24 cellular contexts compared by ENCODE assay signal in the genomic region with DNA sequence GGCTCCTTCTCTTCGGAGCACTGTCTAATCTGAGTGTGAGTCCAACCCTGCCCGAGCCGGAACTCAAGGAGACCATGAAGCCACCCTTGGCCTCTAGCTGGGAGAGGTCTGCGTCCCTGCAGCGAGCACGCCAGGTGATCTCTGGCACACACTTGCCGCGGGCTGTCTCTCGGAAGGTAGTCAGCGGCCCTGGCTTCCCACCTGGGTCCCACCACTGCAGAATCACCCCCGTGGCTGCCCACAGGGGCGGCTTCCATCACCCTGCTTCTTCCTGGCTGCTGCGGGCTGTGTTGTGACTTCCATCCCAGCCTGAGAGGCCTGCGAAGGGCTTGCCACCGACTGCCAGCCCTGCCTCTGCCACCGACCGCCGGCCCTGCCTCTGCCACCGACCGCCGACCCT. TPM values are rescaled to one million over a fixed set of nuclear protein-coding genes. Genes with fewer than 3 reads are reported as not detected.
DNase-seq lines count a peak whose midpoint lies in the region; ATAC-seq, FAIRE-seq and TF ChIP-seq lines count a peak whose summit lies in the region.
"Had no signal": no experiment of that assay in that cellular context is flagged by ENCODE, and none has a peak within 500 bp of the region (broad histone marks: within the 10 kb centered on the region; RNA-seq: fewer than 3 reads in every experiment).

No MANE protein-coding gene starts in this region.

- TF ChIP-seq EP300 in HepG2 (IDR thresholded peaks at IDR 0.05; ENCODE audit: low read depth in 2 of 2, low read length in 2 of 2), result no peak
- TF ChIP-seq EP300 in HepG2 (CRISPR knock-in tag; IDR thresholded peaks at IDR 0.05; ENCODE audit: borderline replicate concordance), result no peak
- no peak for TF ChIP-seq EP300 in sigmoid colon (IDR thresholded peaks at IDR 0.05)

- TF ChIP-seq RAD21 in HepG2 (CRISPR knock-in tag; IDR thresholded peaks at IDR 0.05), result no peak

- H3K4me1 ChIP-seq in HepG2 (ENCODE audit: insufficient read depth, low read length), result no peaks in the 10 kb centered on the region
- no peaks in the 10 kb centered on the region for H3K4me1 ChIP-seq in right lobe of liver
- peaks cover 3 to 19% (median 13%) of the 10 kb centered on the region in 6 donors for H3K4me1 ChIP-seq in spleen
- peaks cover 0 to 13% (median 0%) of the 10 kb centered on the region in 4 donors for H3K4me1 ChIP-seq in sigmoid colon
- H3K4me1 ChIP-seq in BE2C, result no peaks in the 10 kb centered on the region; the same call in 1 of the 2 replicates
- H3K4me1 ChIP-seq: A549 had no signal

- no peak overlapping the region for H3K4me3 Mint-ChIP-seq in chondrocyte (ENCODE audit: unreplicated experiment)
- H3K4me3 Mint-ChIP-seq: CD4-positive, alpha-beta memory T cell had no signal

- H3K79me2 ChIP-seq in HepG2 (ENCODE audit: insufficient read depth, low read length), result no peaks in the 10 kb centered on the region

- 97% methylated on average over 15 of the region's 21 CpGs for WGBS in HepG2 (ENCODE audit: low lambda C conversion rate)
- WGBS in right lobe of liver (ENCODE audit: insufficient coverage, low coverage, low lambda C conversion rate, missing lambda C conversion rate), result 60% methylated on average over 1 of the region's 21 CpGs
- WGBS in spleen, 5 donors, result 81 to 90% (median 88%) methylated on average over 13 to 21 of the region's 21 CpGs
- 96% methylated on average over 21 of the region's 21 CpGs for WGBS in sigmoid colon, 2 donors

- H3K4me1 Mint-ChIP-seq in chondrocyte (ENCODE audit: low read depth), result peaks cover 5% of the 10 kb centered on the region

- BruUV-seq in HepG2 (replicated peaks; lab: Mats Ljungman, UMichigan), result no TSS peak

- no peaks in the 10 kb centered on the region; the same call in 1 of the 2 replicates for H4K20me1 ChIP-seq in HepG2 (ENCODE audit: insufficient read depth, low read length)

- H3K4me2 ChIP-seq in HepG2 (ENCODE audit: low read depth, low read length), result no peak overlapping the region
- H3K4me2 ChIP-seq: A549 had no signal

- H3K36me3 Mint-ChIP-seq in chondrocyte (ENCODE audit: low read depth), result no peaks in the 10 kb centered on the region

- no peak overlapping the region for H3K9ac ChIP-seq in HepG2 (ENCODE audit: insufficient read depth, low read depth, low read length)
- H3K9ac ChIP-seq: GM23248 had no signal

- H3K27ac Mint-ChIP-seq in chondrocyte (ENCODE audit: unreplicated experiment), result no peak overlapping the region

- no peaks in the 10 kb centered on the region for H3K9me3 ChIP-seq in HepG2 (ENCODE audit: low read length)
- no peaks in the 10 kb centered on the region for H3K9me3 ChIP-seq in right lobe of liver
- no peaks in the 10 kb centered on the region for H3K9me3 ChIP-seq in spleen
- no peaks in the 10 kb centered on the region for H3K9me3 ChIP-seq in sigmoid colon
- no peaks in the 10 kb centered on the region for H3K9me3 ChIP-seq in BE2C
- H3K9me3 ChIP-seq: A549 had no signal

- H3K27me3 Mint-ChIP-seq in chondrocyte (ENCODE audit: low read depth), result no peaks in the 10 kb centered on the region
- H3K27me3 Mint-ChIP-seq: CD4-positive, alpha-beta memory T cell had no signal

- no peak overlapping the region for H2AFZ ChIP-seq in HepG2 (ENCODE audit: low read length)
- H2AFZ ChIP-seq: GM23248 had no signal

- TF ChIP-seq POLR2A in HepG2 (IDR thresholded peaks at IDR 0.05; ENCODE audit: insufficient read depth in 1 of 2, low read depth in 2 of 2, low read length in 2 of 2) (no peak), right lobe of liver (IDR thresholded peaks at IDR 0.05) (no peak), spleen (IDR thresholded peaks at IDR 0.05) (no peak), sigmoid colon (IDR thresholded peaks at IDR 0.05) (no peak)

- intact Hi-C loops in HepG2 (cut with micrococcal nuclease; ENCODE audit: unreplicated experiment) (no loop called here), right lobe of liver (cut with DNase I) (no loop called here), spleen (cut with DNase I; ENCODE audit: low total_unique reads) (no loop called here), sigmoid colon (cut with DNase I) (no loop called here)

- H3K27ac ChIP-seq in HepG2 (ENCODE audit: extremely low read length, insufficient read depth, low read length) (no peak overlapping the region), right lobe of liver (no peak overlapping the region), spleen (no peak overlapping the region), sigmoid colon (no peak overlapping the region)
- H3K27ac ChIP-seq: A549, GM23248 had no signal

- ATAC-seq in HepG2 (no peak), right lobe of liver (no peak)
- ATAC-seq: A549 had no signal

- DNase-seq in HepG2 (ENCODE audit: low spot score) (no peak), right lobe of liver (no peak), chondrocyte (ENCODE audit: low spot score) (peak; percentile 77), spleen (peak; percentile 67), sigmoid colon (no peak), DMS79 treated with DMSO at 0.1 percent for 48 hours (lab: John Stamatoyannopoulos, UW) (no peak), BE2C (no peak)
- DNase-seq: 8988T; ACHN; AML-193; C1 segment of cervical spinal cord; Calu3; CD4-positive, alpha-beta memory T cell; COR-L47; DMS53; DND-41; GM23248; H7; HCEC 1CT had no signal

- in situ Hi-C loops in HepG2 (cut with HindIII; ENCODE audit: extremely low pct_ligation_motif_present, low pct_unique_long_range_greater_than_20kb), result loop anchor here (25.0 kb wide), 1 partner anchor 335 kb away; no protein-coding TSS in a partner anchor

- H3K36me3 ChIP-seq in HepG2 (replicated peaks in 1 of 2; ENCODE audit: control insufficient read depth in 1 of 2, insufficient read depth in 2 of 2, low read length in 2 of 2) (peaks cover 24 to 54% of the 10 kb centered on the region in 2 experiments), right lobe of liver (no peaks in the 10 kb centered on the region), spleen (peaks cover 0 to 66% (median 12%) of the 10 kb centered on the region in 6 donors), sigmoid colon (peaks cover 0 to 4% (median 0%) of the 10 kb centered on the region in 4 donors), BE2C (no peaks in the 10 kb centered on the region)

- CTCF ChIA-PET in HepG2 (lab: Yijun Ruan, JAX; ENCODE audit: low intra/inter-chr PET ratio, low total read pairs), result no interaction called here

- H3K9me3 Mint-ChIP-seq in chondrocyte (ENCODE audit: low read depth), result no peaks in the 10 kb centered on the region
- H3K9me3 Mint-ChIP-seq: CD4-positive, alpha-beta memory T cell had no signal

- no peaks in the 10 kb centered on the region for H3K27me3 ChIP-seq in HepG2 (ENCODE audit: control insufficient read depth in 1 of 2, insufficient read depth in 2 of 2, low read length in 2 of 2)
- no peaks in the 10 kb centered on the region for H3K27me3 ChIP-seq in right lobe of liver
- H3K27me3 ChIP-seq in spleen (replicated peaks in 1 of 7), result no peaks in the 10 kb centered on the region
- H3K27me3 ChIP-seq in sigmoid colon, result no peaks in the 10 kb centered on the region
- H3K27me3 ChIP-seq in BE2C, result no peaks in the 10 kb centered on the region

- POLR2A ChIA-PET in HepG2 (lab: Yijun Ruan, JAX), result no interaction called here

- TF ChIP-seq CTCF in HepG2 (CRISPR knock-in tag; IDR thresholded peaks at IDR 0.05) (no peak), right lobe of liver (IDR thresholded peaks at IDR 0.05) (no peak), chondrocyte (IDR thresholded peaks at IDR 0.05) (no peak), spleen (IDR thresholded peaks at IDR 0.05 in 8 of 11, conservative IDR thresholded peaks at IDR 0.05 in 3 of 11) (no peak), sigmoid colon (IDR thresholded peaks at IDR 0.05) (no peak), BE2C (IDR thresholded peaks at IDR 0.05; ENCODE audit: low read depth, low read length) (no peak)

- FAIRE-seq in HepG2 (lab: Jason Lieb, UNC), result no peak
- FAIRE-seq: A549, G401.6, GM12892, GM19239, H1 had no signal

- no peak overlapping the region for H3K4me3 ChIP-seq in HepG2 (replicated peaks in 1 of 3; ENCODE audit: insufficient read depth in 1 of 3, low read depth in 2 of 3, low read length in 3 of 3)
- H3K4me3 ChIP-seq in right lobe of liver, result no peak overlapping the region
- H3K4me3 ChIP-seq in spleen, result no peak overlapping the region
- H3K4me3 ChIP-seq in sigmoid colon, result no peak overlapping the region
- H3K4me3 ChIP-seq in BE2C (ENCODE audit: low read depth, low read length), result no peak overlapping the region
- H3K4me3 ChIP-seq: A549, GM23248 had no signal

RNA-seq across cellular contexts. Expression of gene FAAP20, which starts 17.0 kb away (rescaled TPM):
- total RNA-seq in HepG2 (2016; rRNA removed; fragmentation: Illumina TruSeq; extraction: Trizol) (10.4 and 10.8 TPM in 2 replicates), right lobe of liver (10 to 100 TPM; 18.9 to 26.0 (median 24.4) TPM), chondrocyte (48.4 to 76.1 TPM (median 69.2 TPM) in 3 replicates), spleen (10 to 100 TPM; 20.6 to 64.0 (median 46.6) TPM), sigmoid colon (10 to 100 TPM; 33.8 to 49.5 (median 39.6) TPM)
- 25.8 and 31.3 TPM in 2 replicates for total RNA-seq in HepG2 (2016; cell fraction: cytosol; rRNA removed; fragmentation: Illumina TruSeq; extraction: Trizol; ENCODE audit: low read depth)
- 9.1 and 10.5 TPM in 2 replicates for total RNA-seq in HepG2 (2016; cell fraction: insoluble cytoplasmic fraction; rRNA removed; fragmentation: Illumina TruSeq; extraction: Trizol)
- total RNA-seq in HepG2 (2016; cell fraction: membrane; rRNA removed; fragmentation: Illumina TruSeq; extraction: Trizol), result 30.5 and 36.7 TPM in 2 replicates
- total RNA-seq in HepG2 (2016; cell fraction: nucleus; rRNA removed; fragmentation: Illumina TruSeq; extraction: Trizol), result 7.4 and 9.0 TPM in 2 replicates
- polyA plus RNA-seq in HepG2 (2011; rRNA removed) (9.6 and 14.4 TPM in 2 replicates), spleen (100 to 1,000 TPM in 1 of 3 donors, 10 to 100 TPM in 2; 66.8 to 113 (median 94.1) TPM), sigmoid colon (10 to 100 TPM; 28.4 to 58.0 (median 56.5) TPM)
- 8.7 and 21.7 TPM in 2 replicates for polyA plus RNA-seq in HepG2 (2011; cell fraction: cytosol; rRNA removed)
- 37.4 and 44.6 TPM in 2 replicates for polyA plus RNA-seq in HepG2 (2011; cell fraction: nucleus; rRNA removed)
- polyA plus RNA-seq in HepG2 (2012), result 24.2 and 24.5 TPM in 2 replicates
- polyA plus RNA-seq in HepG2 (2016; cell fraction: cytosol; fragmentation: Illumina TruSeq; extraction: Trizol; ENCODE audit: low read depth), result 237 and 239 TPM in 2 replicates
- polyA plus RNA-seq in HepG2 (2016; cell fraction: insoluble cytoplasmic fraction; fragmentation: Illumina TruSeq; extraction: Trizol; ENCODE audit: low read depth), result 38.7 and 46.2 TPM in 2 replicates
- polyA plus RNA-seq in HepG2 (2016; cell fraction: membrane; fragmentation: Illumina TruSeq; extraction: Trizol; ENCODE audit: low read depth), result 156 and 163 TPM in 2 replicates
- 44.5 and 50.9 TPM in 2 replicates for polyA plus RNA-seq in HepG2 (2016; cell fraction: nucleus; fragmentation: Illumina TruSeq; extraction: Trizol; ENCODE audit: insufficient read depth, low read depth)
- 3.5 and 6.2 TPM in 2 replicates for polyA minus RNA-seq in HepG2 (2011; rRNA and poly(A)+ RNA removed; ENCODE audit: low replicate concordance)
- polyA minus RNA-seq in HepG2 (2011; cell fraction: cytosol; rRNA and poly(A)+ RNA removed), result 5.6 and 7.3 TPM in 2 replicates
- polyA minus RNA-seq in HepG2 (2011; cell fraction: nucleus; rRNA and poly(A)+ RNA removed), result 6.3 and 6.6 TPM in 2 replicates
- 37.3 TPM for polyA plus RNA-seq in BE2C (2012; ENCODE audit: insufficient read depth, insufficient read length, low read depth)

RNA-seq across cellular contexts. Expression of gene SKI, which starts 50.6 kb away (rescaled TPM):
- total RNA-seq in HepG2 (2016; rRNA removed; fragmentation: Illumina TruSeq; extraction: Trizol), result 6.9 and 9.6 TPM in 2 replicates
- total RNA-seq in HepG2 (2016; cell fraction: cytosol; rRNA removed; fragmentation: Illumina TruSeq; extraction: Trizol; ENCODE audit: low read depth), result 3.4 and 6.3 TPM in 2 replicates
- 7.7 and 7.9 TPM in 2 replicates for total RNA-seq in HepG2 (2016; cell fraction: insoluble cytoplasmic fraction; rRNA removed; fragmentation: Illumina TruSeq; extraction: Trizol)
- 4.6 and 5.7 TPM in 2 replicates for total RNA-seq in HepG2 (2016; cell fraction: membrane; rRNA removed; fragmentation: Illumina TruSeq; extraction: Trizol)
- total RNA-seq in HepG2 (2016; cell fraction: nucleus; rRNA removed; fragmentation: Illumina TruSeq; extraction: Trizol), result 10.6 and 12.2 TPM in 2 replicates
- polyA plus RNA-seq in HepG2 (2011; rRNA removed), result 4.7 and 5.9 TPM in 2 replicates
- polyA plus RNA-seq in HepG2 (2011; cell fraction: cytosol; rRNA removed), result 3.8 and 4.2 TPM in 2 replicates
- 20.3 and 21.2 TPM in 2 replicates for polyA plus RNA-seq in HepG2 (2011; cell fraction: nucleus; rRNA removed)
- polyA plus RNA-seq in HepG2 (2012), result 10.1 and 12.3 TPM in 2 replicates
- 0.60 and 0.83 TPM in 2 replicates for polyA plus RNA-seq in HepG2 (2016; cell fraction: cytosol; fragmentation: Illumina TruSeq; extraction: Trizol; ENCODE audit: low read depth)
- polyA plus RNA-seq in HepG2 (2016; cell fraction: insoluble cytoplasmic fraction; fragmentation: Illumina TruSeq; extraction: Trizol; ENCODE audit: low read depth), result 16.7 and 23.3 TPM in 2 replicates
- polyA plus RNA-seq in HepG2 (2016; cell fraction: membrane; fragmentation: Illumina TruSeq; extraction: Trizol; ENCODE audit: low read depth), result 3.7 and 4.4 TPM in 2 replicates
- polyA plus RNA-seq in HepG2 (2016; cell fraction: nucleus; fragmentation: Illumina TruSeq; extraction: Trizol; ENCODE audit: insufficient read depth, low read depth), result 33.8 and 34.3 TPM in 2 replicates
- polyA minus RNA-seq in HepG2 (2011; rRNA and poly(A)+ RNA removed; ENCODE audit: low replicate concordance), result 4.4 and 14.7 TPM in 2 replicates
- polyA minus RNA-seq in HepG2 (2011; cell fraction: cytosol; rRNA and poly(A)+ RNA removed), result 16.7 and 22.2 TPM in 2 replicates
- 10.9 and 12.1 TPM in 2 replicates for polyA minus RNA-seq in HepG2 (2011; cell fraction: nucleus; rRNA and poly(A)+ RNA removed)
- total RNA-seq in right lobe of liver, result 10 to 100 TPM; 23.7 to 84.8 (median 31.4) TPM
- total RNA-seq in chondrocyte, result 112 to 135 TPM (median 116 TPM) in 3 replicates
- total RNA-seq in spleen, result 10 to 100 TPM; 47.4 to 100.0 (median 64.0) TPM
- polyA plus RNA-seq in spleen, result 10 to 100 TPM in 1 of 3 donors, 1 to 10 TPM in 2; 4.4 to 16.8 (median 6.5) TPM
- 10 to 100 TPM; 18.9 to 50.4 (median 26.9) TPM for total RNA-seq in sigmoid colon
- 10 to 100 TPM in 1 of 3 donors, 1 to 10 TPM in 2; 5.8 to 20.0 (median 6.6) TPM for polyA plus RNA-seq in sigmoid colon
- 22.2 TPM for polyA plus RNA-seq in BE2C (2012; ENCODE audit: insufficient read depth, insufficient read length, low read depth)

Comparison
In these comparisons a context has a peak if more than half of its experiments do, and no peak if none do; other contexts are left out.
1. DNase-seq: peak in chondrocyte (single experiment) and spleen (single experiment); none in HepG2 (single experiment), right lobe of liver (0 of 3), sigmoid colon (single experiment), DMS79 treated with DMSO at 0.1 percent for 48 hours (single experiment) and BE2C (single experiment).